In the genomic region with DNA sequence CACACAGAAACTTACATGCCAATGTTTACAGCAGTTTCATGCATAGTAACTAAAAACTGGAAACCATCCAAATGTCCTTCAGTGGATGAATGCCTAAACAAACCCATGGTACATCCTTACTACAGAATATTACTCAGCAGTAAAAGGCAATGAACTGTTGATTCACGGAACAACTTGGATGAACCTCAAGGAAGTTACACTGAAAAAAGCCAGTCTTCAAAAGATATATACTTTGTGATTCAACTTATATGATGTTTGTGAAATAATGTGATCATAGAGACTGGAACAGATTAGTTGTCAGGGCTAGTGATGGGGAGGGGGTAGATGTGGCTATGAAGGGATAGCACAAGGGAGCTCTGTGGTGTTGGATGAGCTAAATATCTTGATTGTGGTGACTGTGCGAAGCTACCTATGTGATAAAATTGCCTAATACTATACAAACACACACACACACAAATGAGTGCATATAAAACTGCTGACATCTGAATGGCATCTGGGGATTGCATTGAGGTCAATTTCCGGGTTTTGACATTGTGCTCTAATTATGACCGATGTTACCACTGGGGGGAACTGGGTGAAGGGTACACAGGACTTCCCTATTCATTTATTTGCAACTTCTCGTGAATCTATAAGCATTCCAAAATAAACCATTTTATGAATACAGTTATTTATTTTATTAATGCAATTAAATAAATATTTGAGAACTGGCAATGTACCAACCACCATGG, we compare ENCODE assay signal across 15 cellular contexts.
A peak's percentile ranks its signal among the peaks of the same experiment; 100 is the strongest.
DNase-seq lines count a peak whose midpoint lies in the region; ATAC-seq and TF ChIP-seq lines count a peak whose summit lies in the region.
"Had no signal": no experiment of that assay in that cellular context is flagged by ENCODE, and none has a peak within 500 bp of the region (broad histone marks: within the 10 kb centered on the region; RNA-seq: fewer than 3 reads in every experiment).

No MANE protein-coding gene starts in this region.

- no peaks in the 10 kb centered on the region for H3K9me3 ChIP-seq in Peyer's patch
- H3K9me3 ChIP-seq: neutrophil had no signal

- H3K4me3 ChIP-seq in Peyer's patch (no peak overlapping the region), epithelial cell of proximal tubule (ENCODE audit: low read depth, low read length) (no peak overlapping the region)

- H3K9me3 Mint-ChIP-seq in natural killer cell = no peaks in the 10 kb centered on the region
- no peaks in the 10 kb centered on the region for H3K9me3 Mint-ChIP-seq in progenitor cell of endocrine pancreas (ENCODE audit: low read depth)
- H3K9me3 Mint-ChIP-seq: T-helper 2 cell treated with Interferon-gamma antibody and Interleukin-4, amounts not matched to agents 5 μg/mL and 100 μg/mL, for 36 hours had no signal

- no peaks in the 10 kb centered on the region for H3K36me3 ChIP-seq in Peyer's patch

- no peaks in the 10 kb centered on the region for H3K27me3 ChIP-seq in Peyer's patch
- H3K27me3 ChIP-seq: neutrophil had no signal

- TF ChIP-seq CTCF in Peyer's patch (IDR thresholded peaks at IDR 0.05) = no peak
- TF ChIP-seq CTCF in epithelial cell of proximal tubule (conservative IDR thresholded peaks at IDR 0.05; ENCODE audit: low read depth, low read length) = no peak
- TF ChIP-seq CTCF in natural killer cell (IDR thresholded peaks at IDR 0.05) = no peak
- TF ChIP-seq CTCF in progenitor cell of endocrine pancreas (IDR thresholded peaks at IDR 0.05; ENCODE audit: unreplicated experiment) = no peak

- H3K4me3 Mint-ChIP-seq in natural killer cell = no peak overlapping the region
- H3K4me3 Mint-ChIP-seq in progenitor cell of endocrine pancreas (ENCODE audit: low read depth) = no peak overlapping the region
- H3K4me3 Mint-ChIP-seq: IgD-negative memory B cell; T-helper 2 cell treated with Interferon-gamma antibody and Interleukin-4, amounts not matched to agents 5 μg/mL and 100 μg/mL, for 36 hours had no signal

- H3K27ac Mint-ChIP-seq in natural killer cell = peak overlapping the region; percentile 29 to 50
- no peak overlapping the region for H3K27ac Mint-ChIP-seq in progenitor cell of endocrine pancreas
- H3K27ac Mint-ChIP-seq: T-helper 2 cell treated with Interferon-gamma antibody and Interleukin-4, amounts not matched to agents 5 μg/mL and 100 μg/mL, for 36 hours had no signal

- peaks cover 6% of the 10 kb centered on the region for H3K36me3 Mint-ChIP-seq in natural killer cell
- peaks cover 4% of the 10 kb centered on the region for H3K36me3 Mint-ChIP-seq in progenitor cell of endocrine pancreas (ENCODE audit: insufficient read depth)

- peak overlapping the region in 3 of 4 donors; percentile 8 to 66 (median 65) for H3K27ac ChIP-seq in Peyer's patch
- H3K27ac ChIP-seq: neutrophil had no signal

- H3K4me1 ChIP-seq in Peyer's patch = peaks cover 0 to 43% (median 0%) of the 10 kb centered on the region in 4 donors

- ATAC-seq in natural killer cell (no peak), HG03025 (IDR thresholded peaks at IDR 0.05; ENCODE audit: low FRiP score, unreplicated experiment) (no peak)

- intact Hi-C loops in natural killer cell (cut with micrococcal nuclease) = no loop called here

- H3K27me3 Mint-ChIP-seq in natural killer cell (ENCODE audit: low read depth in 2 of 2) (no peaks in the 10 kb centered on the region), progenitor cell of endocrine pancreas (no peaks in the 10 kb centered on the region)
- H3K27me3 Mint-ChIP-seq: IgD-negative memory B cell had no signal

- H3K4me1 Mint-ChIP-seq in natural killer cell = peaks cover 47 to 67% of the 10 kb centered on the region in 2 donors
- H3K4me1 Mint-ChIP-seq in progenitor cell of endocrine pancreas (ENCODE audit: low read depth) = no peaks in the 10 kb centered on the region

- TF ChIP-seq POLR2A in Peyer's patch (IDR thresholded peaks at IDR 0.05) = no peak

- DNase-seq in EH (ENCODE audit: low read depth) = peak; percentile 93
- no peak for DNase-seq in Peyer's patch
- DNase-seq in epithelial cell of proximal tubule (ENCODE audit: low read depth) = peak; percentile 51
- DNase-seq in natural killer cell = no peak
- DNase-seq in SW480 (ENCODE audit: low spot score) = no peak
- DNase-seq in progenitor cell of endocrine pancreas (ENCODE audit: low spot score, unreplicated experiment) = no peak
- DNase-seq in SHP77 treated with DMSO at 0.1 percent for 48 hours (lab: John Stamatoyannopoulos, UW) = no peak
- DNase-seq: COR-L47, GOT3, islet precursor cell, NCI-H2081 treated with DMSO at 0.1 percent for 48 hours had no signal

Comparison
In these comparisons a context has a peak if more than half of its experiments do, and no peak if none do; other contexts are left out.
1. DNase-seq: peak in EH (single experiment) and epithelial cell of proximal tubule (single experiment); none in Peyer's patch (0 of 3), natural killer cell (single experiment), SW480 (single experiment), progenitor cell of endocrine pancreas (single experiment) and SHP77 treated with DMSO at 0.1 percent for 48 hours (single experiment).